Comparison of ENCODE assay signal across 8 cellular contexts in genomic region chr11:22920939-22921565, GRCh38.
A peak's percentile ranks its signal among the peaks of the same experiment; 100 is the strongest.
DNase-seq lines count a peak whose midpoint lies in the region; ATAC-seq, FAIRE-seq and TF ChIP-seq lines count a peak whose summit lies in the region.

No MANE protein-coding gene starts in this region.

- CTCF ChIA-PET in H1 (lab: Charles Lee; ENCODE audit: partially characterized antibody), result interaction anchor here (1.0 to 1.6 kb wide), 3 partner anchors 15 to 99 kb away, joined by 3 to 6 read pairs (median 3); no protein-coding TSS in a partner anchor

- no peak for TF ChIP-seq POLR2A in H1 (IDR thresholded peaks at IDR 0.05; ENCODE audit: control extremely low read depth in 1 of 2, low read depth in 2 of 2, low read length in 2 of 2)

- no peak overlapping the region for H3K4me3 ChIP-seq in H1 (ENCODE audit: extremely low read depth in 1 of 4, insufficient read depth in 2 of 4, low read depth in 3 of 4, low read length in 4 of 4)

- peak; percentile 75 to 80 for TF ChIP-seq RAD21 in H1 (IDR thresholded peaks at IDR 0.05 in 1 of 2, conservative IDR thresholded peaks at IDR 0.05 in 1 of 2; ENCODE audit: low read depth in 2 of 2, low read length in 2 of 2)

- H3K27ac ChIP-seq in H1 (ENCODE audit: low read depth, low read length), result no peak overlapping the region

- no peak overlapping the region for H2AK5ac ChIP-seq in H1 (ENCODE audit: low read depth, low read length)

- H2BK20ac ChIP-seq in H1 (ENCODE audit: low read length), result no peak overlapping the region

- WGBS in H1 (ENCODE audit: extremely low coverage in 1 of 2, insufficient coverage in 1 of 2, insufficient read length in 1 of 2, insufficient replicate concordance in 2 of 2, low coverage in 1 of 2, low lambda C conversion rate in 2 of 2, missing lambda C conversion rate in 1 of 2), 2 experiments, result 64% methylated on average over 5 of the region's 5 CpGs; no CpG with 5 or more reads in 1 of the 2 experiments

- H3K4ac ChIP-seq in H1 (replicated peaks; ENCODE audit: insufficient read length, low read depth, low read length), result no peak overlapping the region

- no peak overlapping the region for H3K4me2 ChIP-seq in H1 (ENCODE audit: insufficient read depth in 1 of 2, low read depth in 2 of 2, low read length in 2 of 2)

- DNase-seq in 8988T (peak; percentile 9), ELR (ENCODE audit: low read depth) (peak; percentile 66), HS-27A (ENCODE audit: low read depth) (peak; percentile 12), OCI-M1 (lab: John Stamatoyannopoulos, UW) (peak; percentile 84), H1 (ENCODE audit: low read depth in 1 of 2, low spot score in 2 of 2) (peak in 1 of 2 experiments; percentile 17), mucosa of gallbladder (ENCODE audit: low spot score) (peak; percentile 48), activated T-cell treated with anti-CD3 and anti-CD28 coated beads for 4 hours (no peak)

- ATAC-seq in GM21723 (IDR thresholded peaks at IDR 0.05; ENCODE audit: unreplicated experiment), result peak; percentile 92

- peak in 2 of 3 experiments; percentile 57 to 78; a peak in 3 of 4 replicates for TF ChIP-seq CTCF in H1 (IDR thresholded peaks at IDR 0.05; ENCODE audit: control extremely low read depth in 1 of 3, insufficient read depth in 1 of 3, low read depth in 1 of 3, low read length in 3 of 3)

- POLR2A ChIA-PET in H1 (lab: Charles Lee; ENCODE audit: partially characterized antibody), result no interaction called here

- TF ChIP-seq EP300 in H1 (IDR thresholded peaks at IDR 0.05; ENCODE audit: borderline replicate concordance in 1 of 2, low read depth in 2 of 2, low read length in 2 of 2), result no peak

- H3K79me2 ChIP-seq in H1 (ENCODE audit: control insufficient read depth in 1 of 2, insufficient read depth in 2 of 2, low read length in 2 of 2), result no peaks in the 10 kb centered on the region

- H2BK5ac ChIP-seq in H1 (ENCODE audit: low read depth, low read length), result no peak overlapping the region

- H2BK120ac ChIP-seq in H1 (replicated peaks; ENCODE audit: low read depth, low read length), result no peak overlapping the region

- no peak overlapping the region for H2AFZ ChIP-seq in H1 (ENCODE audit: low read length)

- H3K9me3 ChIP-seq in H1 (ENCODE audit: insufficient read depth in 2 of 2, low read depth in 1 of 2, low read length in 1 of 2), result no peaks in the 10 kb centered on the region

- H3K9ac ChIP-seq in H1 (replicated peaks in 1 of 4; ENCODE audit: extremely low read depth in 1 of 4, low read depth in 3 of 4, low read length in 3 of 4), result no peak overlapping the region

- no peaks in the 10 kb centered on the region for H4K20me1 ChIP-seq in H1 (replicated peaks in 1 of 2; ENCODE audit: control insufficient read depth in 1 of 2, insufficient read depth in 2 of 2, low read length in 2 of 2)

- H3K18ac ChIP-seq in H1 (ENCODE audit: extremely low read depth, low read length), result no peak overlapping the region

- H2BK15ac ChIP-seq in H1 (ENCODE audit: low read length), result no peak overlapping the region

- no peak overlapping the region for H3K23ac ChIP-seq in H1 (ENCODE audit: insufficient read length)

- no peak overlapping the region for H3K14ac ChIP-seq in H1 (ENCODE audit: insufficient read length)

- H4K91ac ChIP-seq in H1 (replicated peaks; ENCODE audit: insufficient read length, low read length), result no peak overlapping the region

- no peaks in the 10 kb centered on the region for H3K23me2 ChIP-seq in H1 (ENCODE audit: low read depth, low read length)

- FAIRE-seq in H1 (lab: Jason Lieb, UNC), result peak; percentile 94

- no peak overlapping the region for H2BK12ac ChIP-seq in H1 (ENCODE audit: low read depth, low read length)

- no peaks in the 10 kb centered on the region for H3K27me3 ChIP-seq in H1 (replicated peaks in 1 of 4; ENCODE audit: control insufficient read depth in 3 of 4, extremely low read depth in 1 of 4, insufficient read depth in 3 of 4, low read length in 3 of 4)

- no peaks in the 10 kb centered on the region for H3K36me3 ChIP-seq in H1 (ENCODE audit: control insufficient read depth in 2 of 4, insufficient read depth in 4 of 4, low read length in 3 of 4)

- H4K5ac ChIP-seq in H1 (ENCODE audit: insufficient read length, low read depth, low read length), result no peak overlapping the region

- H3K79me1 ChIP-seq in H1 (ENCODE audit: low read depth, low read length), result no peaks in the 10 kb centered on the region

- H4K8ac ChIP-seq in H1 (ENCODE audit: extremely low read depth, insufficient read depth, low read length), result no peak overlapping the region

- no peaks in the 10 kb centered on the region for H3K4me1 ChIP-seq in H1 (replicated peaks in 1 of 4; ENCODE audit: control insufficient read depth in 3 of 4, insufficient read depth in 4 of 4, low read length in 3 of 4)

- H3K56ac ChIP-seq in H1 (replicated peaks; ENCODE audit: insufficient read length, low read depth, low read length), result no peak overlapping the region

TF ChIP-seq in H1, 55 proteins besides CTCF, POLR2A, EP300 and RAD21:
- TF ChIP-seq ATF3 (IDR thresholded peaks at IDR 0.05; ENCODE audit: insufficient read depth, low read depth, low read length) (no peak), RFX5 (IDR thresholded peaks at IDR 0.05; ENCODE audit: borderline replicate concordance, low read depth, low read length) (no peak), CHD1 (IDR thresholded peaks at IDR 0.05; ENCODE audit: low read depth, low read length) (no peak), SP4 (IDR thresholded peaks at IDR 0.05; ENCODE audit: low read length) (no peak), YY1 (IDR thresholded peaks at IDR 0.05; ENCODE audit: low read depth, low read length) (0 out of 2 replicates have a peak, but pooled peaks have one; percentile 23), RBBP5 (IDR thresholded peaks at IDR 0.05; ENCODE audit: borderline replicate concordance, low read depth, low read length) (no peak), SP2 (IDR thresholded peaks at IDR 0.05; ENCODE audit: low read length) (no peak)
TF ChIP-seq in H1: peak in this region for 1.
